ENCODE assay signal across 1 cellular context in genomic region chr2:226969412-226969811, GRCh38.
TF ChIP-seq lines count a peak whose summit lies in the region.

No MANE protein-coding gene starts in this region.

TF ChIP-seq in SK-N-SH treated with all-trans-retinoic acid at 6 μM for 48 hours, 23 proteins besides CTCF, POLR2A, EP300 and RAD21 (continued from another document):
- no peak for TF ChIP-seq CREB5 (CRISPR knock-in tag; IDR thresholded peaks at IDR 0.05; ENCODE audit: low read depth)
- no peak for TF ChIP-seq GLIS3 (CRISPR knock-in tag; IDR thresholded peaks at IDR 0.05)
- TF ChIP-seq OSR1 (CRISPR knock-in tag; IDR thresholded peaks at IDR 0.05), result no peak
- no peak for TF ChIP-seq ZNF70 (CRISPR knock-in tag; IDR thresholded peaks at IDR 0.05)
- no peak for TF ChIP-seq ARNTL (CRISPR knock-in tag; IDR thresholded peaks at IDR 0.05; ENCODE audit: borderline replicate concordance, low read depth)
- no peak for TF ChIP-seq CSRNP3 (CRISPR knock-in tag; IDR thresholded peaks at IDR 0.05)
